27 cellular contexts compared by ENCODE assay signal in genomic region chr15:80188293-80188692, GRCh38. TPM values are rescaled to one million over a fixed set of nuclear protein-coding genes. Genes with fewer than 3 reads are reported as not detected.
A peak's percentile ranks its signal among the peaks of the same experiment; 100 is the strongest.
DNase-seq lines count a peak whose midpoint lies in the region; ATAC-seq and TF ChIP-seq lines count a peak whose summit lies in the region.
"Had no signal": no experiment of that assay in that cellular context is flagged by ENCODE, and none has a peak within 500 bp of the region (broad histone marks: within the 10 kb centered on the region; RNA-seq: fewer than 3 reads in every experiment).

No MANE protein-coding gene starts in this region.

- H3K4me2 ChIP-seq in GM23338: no peak overlapping the region

- CTCF ChIA-PET in WTC11 (lab: Charles Lee): no interaction called here

- H3K27me3 ChIP-seq in GM23338 (ENCODE audit: insufficient read depth): no peaks in the 10 kb centered on the region
- no peaks in the 10 kb centered on the region for H3K27me3 ChIP-seq in iPS-20b (ENCODE audit: insufficient read depth, low read length)
- H3K27me3 ChIP-seq in BE2C: no peaks in the 10 kb centered on the region
- H3K27me3 ChIP-seq: gastrocnemius medialis, tibial artery had no signal

- H3K4me1 ChIP-seq in GM23338 (ENCODE audit: insufficient read depth) (no peaks in the 10 kb centered on the region), iPS-20b (ENCODE audit: insufficient read depth, low read length) (peaks cover 10% of the 10 kb centered on the region), BE2C (no peaks in the 10 kb centered on the region)

- H3K36me3 ChIP-seq in GM23338 (ENCODE audit: insufficient read depth) (no peaks in the 10 kb centered on the region), iPS-20b (ENCODE audit: insufficient read depth, low read depth, low read length) (peaks cover 18% of the 10 kb centered on the region; the same call in 1 of the 2 replicates), BE2C (no peaks in the 10 kb centered on the region)
- H3K36me3 ChIP-seq: gastrocnemius medialis had no signal

- H3K27me3 Mint-ChIP-seq in GM23338 (ENCODE audit: insufficient read depth, low read depth, poor library complexity) (no peaks in the 10 kb centered on the region), WTC11 (ENCODE audit: low read depth) (no peaks in the 10 kb centered on the region)
- H3K27me3 Mint-ChIP-seq: activated CD4-positive, alpha-beta memory T cell treated with anti-CD3 and anti-CD28 coated beads, Interleukin-2, amount 10 ng/mL, durations not matched to agents 7 days and 5 days; CD4-positive, CD25-positive, alpha-beta regulatory T cell; natural killer cell treated with Interleukin-12 subunit alpha and Interleukin-12 subunit beta and Interleukin-15 and Interleukin-18, amount 100 ng/mL, for 72 hours; progenitor cell of endocrine pancreas had no signal

- no peaks in the 10 kb centered on the region for H3F3A ChIP-seq in GM23338 (replicated peaks; ENCODE audit: low read depth)

- TF ChIP-seq CTCF in GM23338 (conservative IDR thresholded peaks at IDR 0.05; ENCODE audit: low read depth in 2 of 2) (no peak), WTC11 (IDR thresholded peaks at IDR 0.05) (no peak), BE2C (IDR thresholded peaks at IDR 0.05; ENCODE audit: low read depth, low read length) (no peak)

- no peaks in the 10 kb centered on the region for H3K79me2 ChIP-seq in GM23338 (replicated peaks; ENCODE audit: insufficient read depth)

- no peak overlapping the region for H2AFZ ChIP-seq in GM23338

- peak overlapping the region; percentile 18; the same call in 1 of the 2 replicates for H3K9ac ChIP-seq in iPS-20b (ENCODE audit: low read depth, low read length)

- H3K4me3 ChIP-seq in GM23338 (no peak overlapping the region), iPS-20b (ENCODE audit: low read length) (no peak overlapping the region), BE2C (ENCODE audit: low read depth, low read length) (no peak overlapping the region)
- H3K4me3 ChIP-seq: gastrocnemius medialis, GM12878, skin epidermis, tibial artery had no signal

- peaks cover 3% of the 10 kb centered on the region; the same call in 2 of the 3 replicates for H3K4me1 Mint-ChIP-seq in GM23338
- no peaks in the 10 kb centered on the region for H3K4me1 Mint-ChIP-seq in WTC11
- H3K4me1 Mint-ChIP-seq: activated CD4-positive, alpha-beta memory T cell treated with anti-CD3 and anti-CD28 coated beads, Interleukin-2, amount 10 ng/mL, durations not matched to agents 7 days and 5 days; CD4-positive, CD25-positive, alpha-beta regulatory T cell had no signal

- H3K4me3 Mint-ChIP-seq in GM23338 (no peak overlapping the region), WTC11 (no peak overlapping the region)
- H3K4me3 Mint-ChIP-seq: activated CD4-positive, alpha-beta memory T cell treated with anti-CD3 and anti-CD28 coated beads, Interleukin-2, amount 10 ng/mL, durations not matched to agents 7 days and 5 days; CD4-positive, CD25-positive, alpha-beta regulatory T cell; natural killer cell treated with Interleukin-12 subunit alpha and Interleukin-12 subunit beta and Interleukin-15 and Interleukin-18, amount 100 ng/mL, for 72 hours had no signal

- H3K9me3 Mint-ChIP-seq in GM23338 (no peaks in the 10 kb centered on the region), WTC11 (no peaks in the 10 kb centered on the region)
- H3K9me3 Mint-ChIP-seq: activated CD4-positive, alpha-beta memory T cell treated with anti-CD3 and anti-CD28 coated beads, Interleukin-2, amount 10 ng/mL, durations not matched to agents 7 days and 5 days; natural killer cell treated with Interleukin-12 subunit alpha and Interleukin-12 subunit beta and Interleukin-15 and Interleukin-18, amount 100 ng/mL, for 72 hours had no signal

- H3K36me3 Mint-ChIP-seq in GM23338 (ENCODE audit: low read depth) (peaks cover 14% of the 10 kb centered on the region), WTC11 (peaks cover 15% of the 10 kb centered on the region)

- H3K9me2 ChIP-seq in GM23338 (ENCODE audit: insufficient read depth): no peaks in the 10 kb centered on the region

- no peaks in the 10 kb centered on the region for H3K9me3 ChIP-seq in iPS-20b (ENCODE audit: insufficient read depth, low read depth, low read length)
- H3K9me3 ChIP-seq in BE2C: no peaks in the 10 kb centered on the region
- H3K9me3 ChIP-seq: gastrocnemius medialis, tibial artery had no signal

- no peaks in the 10 kb centered on the region for H4K20me1 ChIP-seq in GM23338 (replicated peaks; ENCODE audit: insufficient read depth)

- peak; percentile 36; the same call in 2 of the 3 replicates for ATAC-seq in GM23338
- ATAC-seq in WTC11: no peak
- ATAC-seq: gastrocnemius medialis; GM12878; natural killer cell treated with Interleukin-12 subunit alpha and Interleukin-12 subunit beta and Interleukin-15 and Interleukin-18, amount 100 ng/mL, for 72 hours had no signal

- POLR2A ChIA-PET in WTC11 (lab: Charles Lee): no interaction called here

- H3K27ac Mint-ChIP-seq in GM23338 (peak overlapping the region; percentile 35; the same call in 1 of the 2 replicates), WTC11 (peak overlapping the region; percentile 29; the same call in 1 of the 2 replicates)
- H3K27ac Mint-ChIP-seq: activated CD4-positive, alpha-beta memory T cell treated with anti-CD3 and anti-CD28 coated beads, Interleukin-2, amount 10 ng/mL, durations not matched to agents 7 days and 5 days; CD4-positive, CD25-positive, alpha-beta regulatory T cell; natural killer cell treated with Interleukin-12 subunit alpha and Interleukin-12 subunit beta and Interleukin-15 and Interleukin-18, amount 100 ng/mL, for 72 hours; progenitor cell of endocrine pancreas had no signal

- DNase-seq in GM23338 (ENCODE audit: low spot score): no peak
- DNase-seq in NCI-H1694 (lab: John Stamatoyannopoulos, UW): peak; percentile 81
- no peak for DNase-seq in WTC11 (ENCODE audit: low spot score)
- no peak for DNase-seq in stimulated activated CD4-positive, alpha-beta T cell treated with anti-CD3 and anti-CD28 coated beads, Interleukin-4, amount 100 ng/mL, for 1 hour
- no peak for DNase-seq in NCI-H128 (lab: John Stamatoyannopoulos, UW; ENCODE audit: unreplicated experiment)
- DNase-seq in NOMO-1 treated with DMSO at 0.1 percent for 48 hours (lab: John Stamatoyannopoulos, UW; ENCODE audit: unreplicated experiment): no peak
- DNase-seq in BE2C: no peak
- DNase-seq: activated CD4-positive, alpha-beta memory T cell treated with anti-CD3 and anti-CD28 coated beads, Interleukin-2, amount 10 ng/mL, durations not matched to agents 7 days and 5 days; activated T-cell treated with anti-CD3 and anti-CD28 coated beads for 4 hours; amniotic stem cell; CD4-positive, CD25-positive, alpha-beta regulatory T cell; dermis blood vessel endothelial cell; DMS153; gastrocnemius medialis; MM.1S; NCI-H187; NCI-H2227 treated with DMSO at 0.1 percent for 48 hours; RPMI8226; stimulated activated CD4-positive, alpha-beta T cell treated with anti-CD3 and anti-CD28 coated beads, Interleukin-2, amount 100 ng/mL, for 24 hours; stimulated activated naive CD4-positive, alpha-beta T cell treated with Interleukin-2 at 50 U/mL for 16 hours; T-helper 9 cell; tibial artery had no signal

- no peak overlapping the region; the same call in 1 of the 2 replicates for H3K27ac ChIP-seq in GM23338 (ENCODE audit: low read depth)
- peak overlapping the region; percentile 23 for H3K27ac ChIP-seq in iPS-20b (ENCODE audit: low read length)
- H3K27ac ChIP-seq: gastrocnemius medialis, skin epidermis, tibial artery had no signal

TF ChIP-seq in WTC11, 78 proteins besides CTCF, POLR2A, EP300 and RAD21 (continues in another document):
- TF ChIP-seq ZNF219 (CRISPR knock-in tag; IDR thresholded peaks at IDR 0.05; ENCODE audit: borderline replicate concordance) (no peak), FOXP1 (CRISPR knock-in tag; IDR thresholded peaks at IDR 0.05; ENCODE audit: borderline replicate concordance) (no peak), EMX1 (CRISPR knock-in tag; IDR thresholded peaks at IDR 0.05) (no peak), HMGXB4 (CRISPR knock-in tag; IDR thresholded peaks at IDR 0.05) (no peak), MXD4 (CRISPR knock-in tag; IDR thresholded peaks at IDR 0.05; ENCODE audit: borderline replicate concordance) (no peak)
- TF ChIP-seq, protein P1, sequence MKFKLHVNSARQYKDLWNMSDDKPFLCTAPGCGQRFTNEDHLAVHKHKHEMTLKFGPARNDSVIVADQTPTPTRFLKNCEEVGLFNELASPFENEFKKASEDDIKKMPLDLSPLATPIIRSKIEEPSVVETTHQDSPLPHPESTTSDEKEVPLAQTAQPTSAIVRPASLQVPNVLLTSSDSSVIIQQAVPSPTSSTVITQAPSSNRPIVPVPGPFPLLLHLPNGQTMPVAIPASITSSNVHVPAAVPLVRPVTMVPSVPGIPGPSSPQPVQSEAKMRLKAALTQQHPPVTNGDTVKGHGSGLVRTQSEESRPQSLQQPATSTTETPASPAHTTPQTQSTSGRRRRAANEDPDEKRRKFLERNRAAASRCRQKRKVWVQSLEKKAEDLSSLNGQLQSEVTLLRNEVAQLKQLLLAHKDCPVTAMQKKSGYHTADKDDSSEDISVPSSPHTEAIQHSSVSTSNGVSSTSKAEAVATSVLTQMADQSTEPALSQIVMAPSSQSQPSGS (CRISPR knock-in tag; IDR thresholded peaks at IDR 0.05; ENCODE audit: borderline replicate concordance, low read depth): no peak

RNA-seq across cellular contexts. Expression of gene FAH, which starts 35.5 kb away (rescaled TPM):
- 20.3 TPM in 2 replicates for total RNA-seq in GM23338 (2014; rRNA removed; shearing (Covaris generic))
- polyA plus RNA-seq in GM23338 (2016; fragmentation: Nextera tagmentation; extraction: Ambion mirVana): 11.8 and 16.3 TPM in 2 replicates
- 21.7 to 23.7 TPM (median 22.8 TPM) in 3 replicates for total RNA-seq in WTC11 (2021)
- polyA plus RNA-seq in BE2C (2012; ENCODE audit: insufficient read depth, insufficient read length, low read depth): 7.1 TPM
